8 cellular contexts compared by ENCODE assay signal in the genomic region with DNA sequence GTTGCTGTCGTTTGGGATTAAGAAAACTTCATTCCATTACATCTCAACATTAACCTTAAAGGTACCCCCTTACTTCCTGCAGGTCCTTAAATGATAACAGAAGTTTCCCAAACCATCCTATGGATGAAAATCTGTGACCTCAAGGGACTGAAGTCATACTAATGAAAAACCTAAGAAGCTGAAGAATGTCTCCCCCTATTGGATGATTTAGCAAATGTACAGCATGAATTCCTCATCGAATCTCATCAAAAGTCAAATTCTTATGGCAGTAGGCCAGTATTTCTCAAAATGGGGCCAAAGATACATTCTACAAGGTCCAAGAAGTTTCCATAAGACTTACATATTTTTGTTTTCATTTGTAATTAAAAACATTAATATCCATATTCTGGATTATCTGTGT. TPM values are rescaled to one million over a fixed set of nuclear protein-coding genes. Genes with fewer than 3 reads are reported as not detected.
DNase-seq lines count a peak whose midpoint lies in the region; ATAC-seq and TF ChIP-seq lines count a peak whose summit lies in the region.

No MANE protein-coding gene starts in this region.

- no peaks in the 10 kb centered on the region for H3K4me1 ChIP-seq in OCI-LY7 (ENCODE audit: insufficient read depth, low read length, poor library complexity, severe bottlenecking)
- H3K4me1 ChIP-seq in fibroblast of lung (ENCODE audit: control insufficient read depth, extremely low read depth, insufficient read depth, low read length), result no peaks in the 10 kb centered on the region
- H3K4me1 ChIP-seq in thyroid gland, result peaks cover 11 to 26% of the 10 kb centered on the region in 2 donors

- no peaks in the 10 kb centered on the region for H3K27me3 ChIP-seq in fibroblast of lung (ENCODE audit: control insufficient read depth, insufficient read depth, low read length)
- no peaks in the 10 kb centered on the region for H3K27me3 ChIP-seq in thyroid gland

- H3K79me2 ChIP-seq in OCI-LY7 (ENCODE audit: insufficient read depth, low read depth, low read length), result peaks cover 21% of the 10 kb centered on the region; the same call in 1 of the 2 replicates
- H3K79me2 ChIP-seq in fibroblast of lung (ENCODE audit: control insufficient read depth, insufficient read depth, low read length), result no peaks in the 10 kb centered on the region

- H3K36me3 ChIP-seq in OCI-LY7 (ENCODE audit: insufficient read depth, low read length) (peaks cover 97% of the 10 kb centered on the region), fibroblast of lung (ENCODE audit: control insufficient read depth, insufficient read depth, low read length) (peaks cover 6% of the 10 kb centered on the region), thyroid gland (peaks cover 27 to 28% of the 10 kb centered on the region in 2 donors)

- no TSS peak for BruUV-seq in OCI-LY7 (replicated peaks; lab: Mats Ljungman, UMichigan)

- H3K9me3 ChIP-seq in OCI-LY7 (ENCODE audit: low read length) (no peaks in the 10 kb centered on the region), fibroblast of lung (ENCODE audit: control insufficient read depth, insufficient read depth, low read depth, low read length) (no peaks in the 10 kb centered on the region), thyroid gland (no peaks in the 10 kb centered on the region)

- H4K20me1 ChIP-seq in OCI-LY7 (ENCODE audit: insufficient read depth, low read length), result peaks cover 4% of the 10 kb centered on the region; the same call in 1 of the 2 replicates
- no peaks in the 10 kb centered on the region for H4K20me1 ChIP-seq in fibroblast of lung (ENCODE audit: control insufficient read depth, extremely low read depth, insufficient read depth, low read length)

- ATAC-seq in GM21423 (IDR thresholded peaks at IDR 0.05; ENCODE audit: unreplicated experiment), result no peak
- no peak for ATAC-seq in HG03025 (IDR thresholded peaks at IDR 0.05; ENCODE audit: low FRiP score, unreplicated experiment)

- intact Hi-C loops in OCI-LY7 (cut with micrococcal nuclease; ENCODE audit: unreplicated experiment), result loop anchor here (5.0 kb wide), 1 partner anchor 52 kb away; no protein-coding TSS in a partner anchor
- intact Hi-C loops in thyroid gland (cut with DNase I), result no loop called here

- no peak overlapping the region for H3K4me3 ChIP-seq in OCI-LY7 (ENCODE audit: low read depth, low read length, poor library complexity, severe bottlenecking)
- H3K4me3 ChIP-seq in fibroblast of lung (replicated peaks in 1 of 4; ENCODE audit: control extremely low read depth in 1 of 4, insufficient read depth in 1 of 4, low read depth in 3 of 4, low read length in 4 of 4), result no peak overlapping the region
- no peak overlapping the region for H3K4me3 ChIP-seq in thyroid gland (replicated peaks in 1 of 3)

- POLR2A ChIA-PET in OCI-LY7 (lab: Charles Lee), result interaction anchor here (0.7 kb wide), 1 partner anchor 9 kb away, joined by 3 read pairs; no protein-coding TSS in a partner anchor

- H3K27ac ChIP-seq in OCI-LY7 (ENCODE audit: low read depth, low read length, poor library complexity, severe bottlenecking), result no peak overlapping the region
- H3K27ac ChIP-seq in fibroblast of lung (ENCODE audit: insufficient read depth, low read length), result no peak overlapping the region
- H3K27ac ChIP-seq in thyroid gland, result no peak overlapping the region

- H3K4me2 ChIP-seq in OCI-LY7 (ENCODE audit: low read length) (no peak overlapping the region), fibroblast of lung (ENCODE audit: extremely low read depth, insufficient read depth, low read length) (no peak overlapping the region)

- no peak for TF ChIP-seq POLR2A in thyroid gland (IDR thresholded peaks at IDR 0.05)

- 28 to 48% methylated on average over 2 of the region's 2 CpGs for WGBS in thyroid gland, 2 donors

- DNase-seq in NCI-H526 (lab: John Stamatoyannopoulos, UW) (peak; percentile 2 to 14), NCI-H526 treated with DMSO at 0.1 percent for 48 hours (lab: John Stamatoyannopoulos, UW) (no peak), OCI-LY7 (ENCODE audit: low spot score) (peak; percentile 33), fibroblast of lung (ENCODE audit: low read depth in 2 of 2) (peak; percentile 26 to 51), thyroid gland (no peak), T1000 (lab: John Stamatoyannopoulos, UW) (no peak)

- no peaks in the 10 kb centered on the region for H3K9me2 ChIP-seq in OCI-LY7 (ENCODE audit: insufficient read depth, low read length)

- CTCF ChIA-PET in OCI-LY7 (lab: Charles Lee; ENCODE audit: unreplicated experiment), result no interaction called here

- H2AFZ ChIP-seq in OCI-LY7 (ENCODE audit: low read length), result no peak overlapping the region
- no peak overlapping the region for H2AFZ ChIP-seq in fibroblast of lung (ENCODE audit: low read length)

- peak; percentile 81 for TF ChIP-seq CTCF in OCI-LY7 (conservative IDR thresholded peaks at IDR 0.05; ENCODE audit: low read length)
- TF ChIP-seq CTCF in fibroblast of lung (conservative IDR thresholded peaks at IDR 0.05 in 1 of 2, IDR thresholded peaks at IDR 0.05 in 1 of 2; ENCODE audit: low read depth in 1 of 2, low read length in 2 of 2), result peak; percentile 23 to 48
- peak in 4 of 6 experiments; percentile 14 to 50 (median 44) for TF ChIP-seq CTCF in thyroid gland (IDR thresholded peaks at IDR 0.05)

- H3K9ac ChIP-seq in fibroblast of lung (ENCODE audit: insufficient read depth, low read length), result no peak overlapping the region

RNA-seq across cellular contexts. Expression of gene SCO1, which starts 13.5 kb away (rescaled TPM):
- 37.5 and 44.4 TPM in 2 replicates for total RNA-seq in OCI-LY7 (2014; rRNA removed; shearing (Covaris generic))
- 31.0 and 32.2 TPM in 2 replicates for total RNA-seq in OCI-LY7 (2022)
- total RNA-seq in fibroblast of lung, result 31.8 and 56.6 TPM in 2 replicates
- 16.7 and 20.0 TPM in 2 replicates for polyA plus RNA-seq in fibroblast of lung
- 17.4 and 22.9 TPM in 2 replicates for polyA plus RNA-seq in fibroblast of lung (2012)
- 8.2 and 9.0 TPM in 2 replicates for polyA minus RNA-seq in fibroblast of lung (ENCODE audit: low replicate concordance)
- 10 to 100 TPM; 31.2 to 36.0 (median 34.9) TPM for total RNA-seq in thyroid gland

RNA-seq across cellular contexts. Expression of gene ADPRM, which starts 13.5 kb away (rescaled TPM):
- 5.3 and 5.5 TPM in 2 replicates for total RNA-seq in OCI-LY7 (2014; rRNA removed; shearing (Covaris generic))
- 6.5 and 7.0 TPM in 2 replicates for total RNA-seq in OCI-LY7 (2022)
- total RNA-seq in fibroblast of lung, result 17.0 and 25.4 TPM in 2 replicates
- polyA plus RNA-seq in fibroblast of lung, result 8.7 and 11.3 TPM in 2 replicates
- 6.0 and 7.3 TPM in 2 replicates for polyA plus RNA-seq in fibroblast of lung (2012)
- 1.4 and 2.5 TPM in 2 replicates for polyA minus RNA-seq in fibroblast of lung (ENCODE audit: low replicate concordance)
- total RNA-seq in thyroid gland, result 10 to 100 TPM; 16.3 to 21.4 (median 19.4) TPM

RNA-seq across cellular contexts. Expression of gene MYH3, which starts 26.7 kb away (rescaled TPM):
- total RNA-seq in OCI-LY7 (2014; rRNA removed; shearing (Covaris generic)), result 4.2 and 6.5 TPM in 2 replicates
- total RNA-seq in OCI-LY7 (2022) (5.1 and 5.9 TPM in 2 replicates), fibroblast of lung (0.50 and 0.51 TPM in 2 replicates), thyroid gland (1 to 10 TPM; 3.3 to 5.4 (median 3.5) TPM)
- polyA plus RNA-seq in fibroblast of lung, result 0.25 and 1.0 TPM in 2 replicates
- polyA plus RNA-seq in fibroblast of lung (2012), result 0.44 and 0.52 TPM in 2 replicates
- polyA minus RNA-seq in fibroblast of lung (ENCODE audit: low replicate concordance), result not detected in 2 replicates

RNA-seq across cellular contexts. Expression of gene TMEM220, which starts 46.0 kb away (rescaled TPM):
- total RNA-seq in OCI-LY7 (2014; rRNA removed; shearing (Covaris generic)), result not detected in 2 replicates
- total RNA-seq in OCI-LY7 (2022) (not detected in 2 replicates), fibroblast of lung (3.1 and 4.3 TPM in 2 replicates), thyroid gland (10 to 100 TPM; 13.1 to 17.6 (median 15.5) TPM)
- polyA plus RNA-seq in fibroblast of lung, result 2.8 and 4.1 TPM in 2 replicates
- 4.7 and 6.0 TPM in 2 replicates for polyA plus RNA-seq in fibroblast of lung (2012)
- polyA minus RNA-seq in fibroblast of lung (ENCODE audit: low replicate concordance), result 0.16 and 0.22 TPM in 2 replicates

Comparison
In these comparisons a context has a peak if more than half of its experiments do, and no peak if none do; other contexts are left out.
1. DNase-seq: peak in NCI-H526 (2 of 2), OCI-LY7 (single experiment) and fibroblast of lung (2 of 2); none in NCI-H526 treated with DMSO at 0.1 percent for 48 hours (single experiment), thyroid gland (0 of 2) and T1000 (single experiment).
2. Peak in every context shown above with its lines, with median percentiles within 50 percentile points of each other: CTCF ChIP-seq.